In genomic region chr13:66969291-66969690, GRCh38 we compare ENCODE assay signal across 23 cellular contexts.
DNase-seq lines count a peak whose midpoint lies in the region; TF ChIP-seq lines count a peak whose summit lies in the region.
"Had no signal": no experiment of that assay in that cellular context is flagged by ENCODE, and none has a peak within 500 bp of the region (broad histone marks: within the 10 kb centered on the region; RNA-seq: fewer than 3 reads in every experiment).

No MANE protein-coding gene starts in this region.

- H3K4me1 ChIP-seq in Karpas-422 (ENCODE audit: low read length) (0 out of 2 replicates have a peak, but pooled peaks cover 3% of the 10 kb centered on the region), OCI-LY7 (ENCODE audit: insufficient read depth, low read length, poor library complexity, severe bottlenecking) (peaks cover 13% of the 10 kb centered on the region), A673 (ENCODE audit: insufficient read depth, low read length, poor library complexity, severe bottlenecking) (no peaks in the 10 kb centered on the region), Peyer's patch (no peaks in the 10 kb centered on the region)
- H3K4me1 ChIP-seq: A549, BLaER1 had no signal

- POLR2A ChIA-PET in OCI-LY7 (lab: Charles Lee) (interaction anchor here (0.7 to 5.6 kb wide), 9 partner anchors 10 to 595 kb away, joined by 3 to 30 read pairs (median 4); no protein-coding TSS in a partner anchor), A673 (lab: Charles Lee; ENCODE audit: low non-redundant PET) (no interaction called here)

- H3K79me2 ChIP-seq in Karpas-422 (ENCODE audit: low read length) (no peaks in the 10 kb centered on the region), OCI-LY7 (ENCODE audit: insufficient read depth, low read depth, low read length) (no peaks in the 10 kb centered on the region), neural cell (replicated peaks; ENCODE audit: insufficient read depth, low read length) (no peaks in the 10 kb centered on the region)

- H4K20me1 ChIP-seq in Karpas-422 (ENCODE audit: insufficient read depth, low read depth, low read length) (no peaks in the 10 kb centered on the region), OCI-LY7 (ENCODE audit: insufficient read depth, low read length) (no peaks in the 10 kb centered on the region), neural cell (ENCODE audit: insufficient read depth) (no peaks in the 10 kb centered on the region)
- H4K20me1 ChIP-seq: BLaER1 had no signal

- no peaks in the 10 kb centered on the region for H3K27me3 ChIP-seq in Karpas-422 (ENCODE audit: low read length)
- no peaks in the 10 kb centered on the region for H3K27me3 ChIP-seq in neural cell (ENCODE audit: insufficient read depth, low read depth, low read length)
- no peaks in the 10 kb centered on the region for H3K27me3 ChIP-seq in A673 (replicated peaks; ENCODE audit: insufficient read depth, low read depth, low read length, poor library complexity)
- no peaks in the 10 kb centered on the region for H3K27me3 ChIP-seq in Peyer's patch
- H3K27me3 ChIP-seq: BE2C, BLaER1 had no signal

- CTCF ChIA-PET in OCI-LY7 (lab: Charles Lee; ENCODE audit: unreplicated experiment), result no interaction called here
- CTCF ChIA-PET in A673 (lab: Charles Lee), result no interaction called here

- H3K4me3 ChIP-seq in Karpas-422 (ENCODE audit: low read length) (no peak overlapping the region), OCI-LY7 (ENCODE audit: low read depth, low read length, poor library complexity, severe bottlenecking) (no peak overlapping the region), neural cell (ENCODE audit: low read length) (no peak overlapping the region), A673 (ENCODE audit: low read depth, low read length, poor library complexity, severe bottlenecking) (no peak overlapping the region), Peyer's patch (no peak overlapping the region)
- H3K4me3 ChIP-seq: A549, BLaER1, GM12878 had no signal

- H3K9ac ChIP-seq in Karpas-422 (ENCODE audit: low read length) (no peak overlapping the region), neural cell (ENCODE audit: low read length) (no peak overlapping the region)
- H3K9ac ChIP-seq: BLaER1 had no signal

- no peak for TF ChIP-seq CTCF in OCI-LY7 (conservative IDR thresholded peaks at IDR 0.05; ENCODE audit: low read length)
- no peak for TF ChIP-seq CTCF in neural cell (IDR thresholded peaks at IDR 0.05; ENCODE audit: poor library complexity, severe bottlenecking)
- TF ChIP-seq CTCF in A673 (conservative IDR thresholded peaks at IDR 0.05; ENCODE audit: low read depth, low read length), result no peak
- no peak for TF ChIP-seq CTCF in Peyer's patch (IDR thresholded peaks at IDR 0.05)

- H2AFZ ChIP-seq in Karpas-422 (ENCODE audit: low read length) (peak overlapping the region; percentile 74), OCI-LY7 (ENCODE audit: low read length) (peak overlapping the region; percentile 41; the same call in 1 of the 2 replicates), neural cell (ENCODE audit: low read depth, low read length) (no peak overlapping the region)

- intact Hi-C loops in OCI-LY7 (cut with micrococcal nuclease; ENCODE audit: unreplicated experiment) (no loop called here), A673 (cut with micrococcal nuclease; ENCODE audit: unreplicated experiment) (no loop called here)

- H3K36me3 ChIP-seq in Karpas-422 (ENCODE audit: insufficient read depth, low read length), result no peaks in the 10 kb centered on the region
- H3K36me3 ChIP-seq in OCI-LY7 (ENCODE audit: insufficient read depth, low read length), result no peaks in the 10 kb centered on the region
- no peaks in the 10 kb centered on the region for H3K36me3 ChIP-seq in neural cell (ENCODE audit: insufficient read depth, low read length)
- H3K36me3 ChIP-seq in A673 (ENCODE audit: insufficient read depth, low read length, poor library complexity, severe bottlenecking), result no peaks in the 10 kb centered on the region
- H3K36me3 ChIP-seq in Peyer's patch, result no peaks in the 10 kb centered on the region
- H3K36me3 ChIP-seq: BE2C, BLaER1 had no signal

- TF ChIP-seq RAD21 in neural cell (conservative IDR thresholded peaks at IDR 0.05), result no peak

- H3K9me3 ChIP-seq in Karpas-422 (ENCODE audit: low read length), result peaks cover 3% of the 10 kb centered on the region; the same call in 1 of the 2 replicates
- H3K9me3 ChIP-seq in OCI-LY7 (ENCODE audit: low read length), result peaks cover 8% of the 10 kb centered on the region; the same call in 1 of the 2 replicates
- no peaks in the 10 kb centered on the region for H3K9me3 ChIP-seq in neural cell (ENCODE audit: low read length)
- H3K9me3 ChIP-seq in A673 (ENCODE audit: low read depth, low read length, poor library complexity, severe bottlenecking), result no peaks in the 10 kb centered on the region
- H3K9me3 ChIP-seq in Peyer's patch, result no peaks in the 10 kb centered on the region
- H3K9me3 ChIP-seq: A549, BE2C, BLaER1 had no signal

- no peak for TF ChIP-seq POLR2A in Peyer's patch (IDR thresholded peaks at IDR 0.05)

- DNase-seq in Karpas-422 (no peak), OCI-LY7 (ENCODE audit: low spot score) (no peak), A673 (ENCODE audit: low spot score) (no peak), Peyer's patch (no peak)
- DNase-seq: ACHN; BE2C; C1 segment of cervical spinal cord; CD4-positive, alpha-beta memory T cell; CD4-positive, CD25-positive, alpha-beta regulatory T cell; CD8-positive, alpha-beta memory T cell; COR-L47; DMS 273 treated with DMSO at 0.1 percent for 48 hours; DMS153; DMS53; DMS79; DND-41; EL; GDM1 had no signal

- no peaks in the 10 kb centered on the region for H3F3A ChIP-seq in neural cell (ENCODE audit: insufficient read depth, low read length, poor library complexity, severe bottlenecking)

- H3K9me2 ChIP-seq in Karpas-422 (replicated peaks; ENCODE audit: insufficient read depth, low read length), result no peaks in the 10 kb centered on the region
- H3K9me2 ChIP-seq in OCI-LY7 (ENCODE audit: insufficient read depth, low read length), result no peaks in the 10 kb centered on the region
- no peaks in the 10 kb centered on the region for H3K9me2 ChIP-seq in neural cell (ENCODE audit: insufficient read depth, low read length)

- H3K4me2 ChIP-seq in Karpas-422 (ENCODE audit: low read depth, low read length, poor library complexity, severe bottlenecking) (no peak overlapping the region), OCI-LY7 (ENCODE audit: low read length) (peak overlapping the region; percentile 40; the same call in 1 of the 2 replicates), neural cell (ENCODE audit: low read length) (no peak overlapping the region)
- H3K4me2 ChIP-seq: A549, BLaER1 had no signal

- peak; percentile 5 for TF ChIP-seq EP300 in neural cell (conservative IDR thresholded peaks at IDR 0.05; ENCODE audit: poor library complexity, severe bottlenecking)

- no peak overlapping the region for H3K27ac ChIP-seq in Karpas-422 (ENCODE audit: low read length)
- H3K27ac ChIP-seq in OCI-LY7 (ENCODE audit: low read depth, low read length, poor library complexity, severe bottlenecking), result no peak overlapping the region
- H3K27ac ChIP-seq in neural cell (ENCODE audit: low read length), result no peak overlapping the region
- H3K27ac ChIP-seq in A673 (ENCODE audit: low read depth, low read length, poor library complexity, severe bottlenecking), result no peak overlapping the region
- no peak overlapping the region for H3K27ac ChIP-seq in Peyer's patch
- H3K27ac ChIP-seq: 22Rv1, A549, BLaER1 had no signal

- BruUV-seq in OCI-LY7 (replicated peaks; lab: Mats Ljungman, UMichigan), result no TSS peak
- BruUV-seq in A673 (replicated peaks; lab: Mats Ljungman, UMichigan), result no TSS peak

TF ChIP-seq in neural cell, 6 proteins besides CTCF, POLR2A, EP300 and RAD21:
- TF ChIP-seq REST (IDR thresholded peaks at IDR 0.05; ENCODE audit: borderline replicate concordance), result no peak
- no peak for TF ChIP-seq EZH2 (IDR thresholded peaks at IDR 0.05; ENCODE audit: borderline replicate concordance, insufficient read depth, low read length, poor library complexity, severe bottlenecking)
- TF ChIP-seq MXI1 (conservative IDR thresholded peaks at IDR 0.05; ENCODE audit: poor library complexity, severe bottlenecking), result no peak
- TF ChIP-seq TAF1 (IDR thresholded peaks at IDR 0.05; ENCODE audit: low read depth), result no peak
- TF ChIP-seq POLR2AphosphoS5 (IDR thresholded peaks at IDR 0.05), result no peak
- TF ChIP-seq SMC3 (conservative IDR thresholded peaks at IDR 0.05; ENCODE audit: poor library complexity), result no peak
